ENCODE assay signal across 1 cellular context in the genomic region with DNA sequence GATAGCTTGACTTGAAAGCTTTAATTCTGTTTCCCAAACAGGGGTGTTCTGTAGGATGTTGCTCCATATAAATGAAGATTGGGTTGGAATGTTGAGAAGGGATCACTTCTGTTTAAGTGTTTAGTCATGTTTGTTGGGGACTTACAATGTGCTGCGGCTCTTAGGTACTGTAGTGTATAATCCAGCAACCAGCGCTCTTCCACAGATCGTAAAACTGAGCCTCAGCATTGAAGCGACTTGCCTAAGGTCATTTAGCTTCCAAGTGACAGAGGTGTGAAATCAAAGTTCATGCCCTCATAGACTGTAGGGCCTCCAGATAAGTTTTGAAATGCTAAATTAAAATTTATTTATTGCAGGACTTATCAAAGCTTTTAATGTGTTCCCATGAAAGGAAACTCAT.
TF ChIP-seq lines count a peak whose summit lies in the region.

No MANE protein-coding gene starts in this region.

TF ChIP-seq in IMR-90, 13 proteins besides CTCF, POLR2A, EP300 and RAD21:
- TF ChIP-seq RCOR1 (IDR thresholded peaks at IDR 0.05; ENCODE audit: insufficient replicate concordance, low read length) (no peak), CEBPB (IDR thresholded peaks at IDR 0.05; ENCODE audit: low read depth, low read length) (no peak), NFE2L2 (IDR thresholded peaks at IDR 0.05; ENCODE audit: low read depth, low read length) (no peak), RFX5 (IDR thresholded peaks at IDR 0.05; ENCODE audit: low read depth, low read length) (no peak), MXI1 (IDR thresholded peaks at IDR 0.05; ENCODE audit: borderline replicate concordance, low read depth, low read length) (no peak), CHD1 (IDR thresholded peaks at IDR 0.05; ENCODE audit: low read depth, low read length) (no peak), FOS (IDR thresholded peaks at IDR 0.05; ENCODE audit: low read depth, low read length) (no peak), BHLHE40 (IDR thresholded peaks at IDR 0.05; ENCODE audit: low read depth, low read length) (no peak), SMC3 (IDR thresholded peaks at IDR 0.05; ENCODE audit: low read depth, low read length) (no peak), MAFK (IDR thresholded peaks at IDR 0.05; ENCODE audit: low read depth, low read length) (no peak), MAZ (IDR thresholded peaks at IDR 0.05; ENCODE audit: borderline replicate concordance, low read depth, low read length) (no peak)
- TF ChIP-seq, protein P1, sequence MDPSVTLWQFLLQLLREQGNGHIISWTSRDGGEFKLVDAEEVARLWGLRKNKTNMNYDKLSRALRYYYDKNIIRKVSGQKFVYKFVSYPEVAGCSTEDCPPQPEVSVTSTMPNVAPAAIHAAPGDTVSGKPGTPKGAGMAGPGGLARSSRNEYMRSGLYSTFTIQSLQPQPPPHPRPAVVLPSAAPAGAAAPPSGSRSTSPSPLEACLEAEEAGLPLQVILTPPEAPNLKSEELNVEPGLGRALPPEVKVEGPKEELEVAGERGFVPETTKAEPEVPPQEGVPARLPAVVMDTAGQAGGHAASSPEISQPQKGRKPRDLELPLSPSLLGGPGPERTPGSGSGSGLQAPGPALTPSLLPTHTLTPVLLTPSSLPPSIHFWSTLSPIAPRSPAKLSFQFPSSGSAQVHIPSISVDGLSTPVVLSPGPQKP (IDR thresholded peaks at IDR 0.05; ENCODE audit: borderline replicate concordance, low read depth, low read length): no peak
- TF ChIP-seq, protein P2, sequence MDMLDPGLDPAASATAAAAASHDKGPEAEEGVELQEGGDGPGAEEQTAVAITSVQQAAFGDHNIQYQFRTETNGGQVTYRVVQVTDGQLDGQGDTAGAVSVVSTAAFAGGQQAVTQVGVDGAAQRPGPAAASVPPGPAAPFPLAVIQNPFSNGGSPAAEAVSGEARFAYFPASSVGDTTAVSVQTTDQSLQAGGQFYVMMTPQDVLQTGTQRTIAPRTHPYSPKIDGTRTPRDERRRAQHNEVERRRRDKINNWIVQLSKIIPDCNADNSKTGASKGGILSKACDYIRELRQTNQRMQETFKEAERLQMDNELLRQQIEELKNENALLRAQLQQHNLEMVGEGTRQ (IDR thresholded peaks at IDR 0.05; ENCODE audit: low read depth, low read length): no peak
